23 cellular contexts compared by ENCODE assay signal in genomic region chr10:113613427-113613826, GRCh38. TPM values are rescaled to one million over a fixed set of nuclear protein-coding genes. Genes with fewer than 3 reads are reported as not detected.
"Had no signal": no experiment of that assay in that cellular context is flagged by ENCODE, and none has a peak within 500 bp of the region (broad histone marks: within the 10 kb centered on the region; RNA-seq: fewer than 3 reads in every experiment).

No MANE protein-coding gene starts in this region.

- ATAC-seq: Panc1, PC-3, SK-N-SH treated with all-trans-retinoic acid at 6 μM for 48 hours had no signal

- H3K4me3 ChIP-seq: SJCRH30 had no signal

- H3K27ac ChIP-seq: HL-60, RWPE1, SJCRH30 had no signal

- H3K4me1 ChIP-seq: SJCRH30 had no signal

- H3K36me3 ChIP-seq: SJCRH30 had no signal

- H3K9me3 ChIP-seq: SJCRH30 had no signal

- DNase-seq: KBM-7, NCI-H1092 treated with DMSO at 0.1 percent for 48 hours, NCI-H1436, NCI-H187, NCI-H2029, NCI-H2081 treated with DMSO at 0.1 percent for 48 hours, NCI-H2171, NCI-H226, NCI-H446, NCI-H510A, NCI-H524 treated with DMSO at 0.1 percent for 48 hours, NCI-H69, NCI-H774, PC-3, SHP77 treated with DMSO at 0.1 percent for 48 hours, SJCRH30 had no signal

RNA-seq across cellular contexts. Expression of gene NRAP, which starts 50.4 kb away (rescaled TPM):
- total RNA-seq: LHCN-M2, MCF 10A, OCI-LY7, PC-3, SJCRH30 had no signal
